8 cellular contexts compared by ENCODE assay signal in genomic region chr5:153974131-153974812, GRCh38.
DNase-seq lines count a peak whose midpoint lies in the region; ATAC-seq and TF ChIP-seq lines count a peak whose summit lies in the region.

No MANE protein-coding gene starts in this region.

- ATAC-seq in activated CD4-positive, alpha-beta T cell treated with anti-CD3 and anti-CD28 coated beads for 36 hours, result peak; percentile 55
- ATAC-seq in GM21423 (IDR thresholded peaks at IDR 0.05; ENCODE audit: unreplicated experiment) (peak; percentile 62), HG02642 (IDR thresholded peaks at IDR 0.05; ENCODE audit: poor library complexity, unreplicated experiment) (no peak)

- peak; percentile 50 for DNase-seq in activated CD4-positive, alpha-beta T cell treated with anti-CD3 and anti-CD28 coated beads for 36 hours
- DNase-seq in activated CD4-positive, alpha-beta T cell treated with anti-CD3 and anti-CD28 coated beads for 1 hour, result no peak
- DNase-seq in LoVo (ENCODE audit: low spot score) (peak; percentile 43), fibroblast of the aortic adventitia (ENCODE audit: low read depth) (peak; percentile 69), osteocyte (ENCODE audit: extremely low spot score, unreplicated experiment) (no peak)

- no peaks in the 10 kb centered on the region for H3K36me3 Mint-ChIP-seq in activated CD4-positive, alpha-beta T cell treated with anti-CD3 and anti-CD28 coated beads for 36 hours (ENCODE audit: low read depth)
- H3K36me3 Mint-ChIP-seq in osteocyte (ENCODE audit: unreplicated experiment), result no peaks in the 10 kb centered on the region

- H3K4me3 ChIP-seq in fibroblast of the aortic adventitia (ENCODE audit: low read depth, low read length), result no peak overlapping the region

- no peaks in the 10 kb centered on the region for H3K9me3 Mint-ChIP-seq in activated CD4-positive, alpha-beta T cell treated with anti-CD3 and anti-CD28 coated beads for 36 hours (ENCODE audit: low read depth)
- H3K9me3 Mint-ChIP-seq in osteocyte (ENCODE audit: unreplicated experiment), result no peaks in the 10 kb centered on the region

- intact Hi-C loops in activated CD4-positive, alpha-beta T cell treated with anti-CD3 and anti-CD28 coated beads for 36 hours (cut with DNase I, micrococcal nuclease), result loop anchor here (1.0 to 10.0 kb wide), 10 partner anchors 99 to 667 kb away; no protein-coding TSS in a partner anchor

- TF ChIP-seq CTCF in VCaP (conservative IDR thresholded peaks at IDR 0.05) (peak; percentile 80), fibroblast of the aortic adventitia (IDR thresholded peaks at IDR 0.05; ENCODE audit: insufficient read depth, low read length) (peak; percentile 77), osteocyte (IDR thresholded peaks at IDR 0.05) (peak; percentile 83)

- H3K27ac ChIP-seq in VCaP, result no peak overlapping the region

- H3K27ac Mint-ChIP-seq in activated CD4-positive, alpha-beta T cell treated with anti-CD3 and anti-CD28 coated beads for 36 hours, result no peak overlapping the region
- H3K27ac Mint-ChIP-seq in osteocyte (ENCODE audit: unreplicated experiment), result no peak overlapping the region

- POLR2A ChIA-PET in activated CD4-positive, alpha-beta T cell treated with anti-CD3 and anti-CD28 coated beads for 36 hours (lab: Charles Lee), result interaction anchor here (0.6 to 0.7 kb wide), 2 partner anchors 214 to 341 kb away, joined by 3 read pairs; no protein-coding TSS in a partner anchor

- H3K27me3 Mint-ChIP-seq in activated CD4-positive, alpha-beta T cell treated with anti-CD3 and anti-CD28 coated beads for 36 hours, result no peaks in the 10 kb centered on the region
- peaks cover 14% of the 10 kb centered on the region for H3K27me3 Mint-ChIP-seq in osteocyte (ENCODE audit: unreplicated experiment)

- no peaks in the 10 kb centered on the region for H3K4me1 Mint-ChIP-seq in activated CD4-positive, alpha-beta T cell treated with anti-CD3 and anti-CD28 coated beads for 36 hours
- H3K4me1 Mint-ChIP-seq in osteocyte (ENCODE audit: unreplicated experiment), result no peaks in the 10 kb centered on the region

- CTCF ChIA-PET in activated CD4-positive, alpha-beta T cell treated with anti-CD3 and anti-CD28 coated beads for 36 hours (lab: Charles Lee), result interaction anchor here (0.5 to 4.4 kb wide), 21 partner anchors 9 to 605 kb away, joined by 3 to 31 read pairs (median 5); no protein-coding TSS in a partner anchor

- no peak overlapping the region for H3K4me3 Mint-ChIP-seq in activated CD4-positive, alpha-beta T cell treated with anti-CD3 and anti-CD28 coated beads for 36 hours
- no peak overlapping the region for H3K4me3 Mint-ChIP-seq in osteocyte (ENCODE audit: unreplicated experiment)

Comparison
In these comparisons a context has a peak if more than half of its experiments do, and no peak if none do; other contexts are left out.
1. DNase-seq: peak in activated CD4-positive, alpha-beta T cell treated with anti-CD3 and anti-CD28 coated beads for 36 hours (single experiment), LoVo (single experiment) and fibroblast of the aortic adventitia (single experiment); none in activated CD4-positive, alpha-beta T cell treated with anti-CD3 and anti-CD28 coated beads for 1 hour (single experiment) and osteocyte (single experiment).
2. Peak in every context shown above with its lines, with median percentiles within 50 percentile points of each other: CTCF ChIP-seq.